Comparison of ENCODE assay signal across 8 cellular contexts in genomic region chr9:76562511-76562911, GRCh38.
DNase-seq lines count a peak whose midpoint lies in the region; ATAC-seq lines count a peak whose summit lies in the region.

No MANE protein-coding gene starts in this region.

- H3K27me3 Mint-ChIP-seq in dendritic cell treated with granulocyte-macrophage colony-stimulating factor and Interleukin-4, amounts not matched to agents 40 ng/mL and 50 ng/mL, for 4 days, result no peaks in the 10 kb centered on the region

- ATAC-seq in GM21381 (IDR thresholded peaks at IDR 0.05; ENCODE audit: unreplicated experiment), result peak; percentile 79

- H3K36me3 Mint-ChIP-seq in dendritic cell treated with granulocyte-macrophage colony-stimulating factor and Interleukin-4, amounts not matched to agents 40 ng/mL and 50 ng/mL, for 4 days (ENCODE audit: low read depth), result peaks cover 8% of the 10 kb centered on the region

- peaks cover 69% of the 10 kb centered on the region for H3K4me1 Mint-ChIP-seq in dendritic cell treated with granulocyte-macrophage colony-stimulating factor and Interleukin-4, amounts not matched to agents 40 ng/mL and 50 ng/mL, for 4 days (ENCODE audit: low read depth)

- intact Hi-C loops in dendritic cell treated with granulocyte-macrophage colony-stimulating factor and Interleukin-4, amounts not matched to agents 40 ng/mL and 50 ng/mL, for 4 days (cut with micrococcal nuclease), result loop anchor here (5.0 to 10.0 kb wide), 3 partner anchors 35 to 108 kb away; partner anchors contain the start of gene GCNT1

- DNase-seq in EH (ENCODE audit: low read depth) (peak; percentile 77), HS-5 (ENCODE audit: low read depth) (peak; percentile 73), cerebellar nuclear complex (lab: John Stamatoyannopoulos, UW) (no peak), NCI-H345 (lab: John Stamatoyannopoulos, UW) (no peak), HT-29 (ENCODE audit: low spot score) (no peak), KG1 (lab: John Stamatoyannopoulos, UW) (no peak)

- H3K27ac Mint-ChIP-seq in dendritic cell treated with granulocyte-macrophage colony-stimulating factor and Interleukin-4, amounts not matched to agents 40 ng/mL and 50 ng/mL, for 4 days, result peak overlapping the region; percentile 79

- H3K9me3 Mint-ChIP-seq in dendritic cell treated with granulocyte-macrophage colony-stimulating factor and Interleukin-4, amounts not matched to agents 40 ng/mL and 50 ng/mL, for 4 days, result no peaks in the 10 kb centered on the region

- peak overlapping the region; percentile 45 for H3K4me3 Mint-ChIP-seq in dendritic cell treated with granulocyte-macrophage colony-stimulating factor and Interleukin-4, amounts not matched to agents 40 ng/mL and 50 ng/mL, for 4 days

Comparison
In these comparisons a context has a peak if more than half of its experiments do, and no peak if none do; other contexts are left out.
1. DNase-seq: peak in EH (single experiment) and HS-5 (single experiment); none in cerebellar nuclear complex (0 of 2), NCI-H345 (single experiment), HT-29 (single experiment) and KG1 (single experiment).